11 cellular contexts compared by ENCODE assay signal in the genomic region with DNA sequence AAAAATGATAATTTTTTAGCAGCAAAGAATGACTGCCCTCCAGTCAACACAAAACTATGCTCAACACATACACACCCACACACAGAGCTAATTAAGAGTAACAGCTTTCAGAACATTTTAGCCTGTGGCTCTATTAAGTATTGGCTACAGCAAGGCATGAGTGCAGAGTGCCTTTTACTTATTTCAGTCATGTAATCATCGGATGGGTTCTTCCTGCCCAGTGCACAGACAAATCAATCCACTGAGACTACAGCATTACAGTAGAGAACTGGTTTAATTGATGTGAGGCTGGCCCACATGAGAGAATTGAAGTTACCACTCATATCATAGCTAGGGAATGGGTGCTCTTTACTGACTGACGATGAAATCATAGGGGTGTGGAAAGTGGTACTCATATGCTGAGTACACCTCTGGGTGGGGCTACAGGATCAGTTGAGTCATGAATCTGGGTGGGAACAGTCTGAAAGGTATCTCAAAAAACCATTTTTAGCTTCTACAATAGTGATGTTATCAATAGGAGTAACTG.
DNase-seq lines count a peak whose midpoint lies in the region; ATAC-seq and TF ChIP-seq lines count a peak whose summit lies in the region.
"Had no signal": no experiment of that assay in that cellular context is flagged by ENCODE, and none has a peak within 500 bp of the region (broad histone marks: within the 10 kb centered on the region; RNA-seq: fewer than 3 reads in every experiment).

No MANE protein-coding gene starts in this region.

- no peaks in the 10 kb centered on the region for H3K9me2 ChIP-seq in HCT116 (ENCODE audit: insufficient read depth)

- no TSS peak for BruUV-seq in HCT116 (replicated peaks; lab: Mats Ljungman, UMichigan)

- H3K4me3 ChIP-seq in GM12865 (ENCODE audit: low read depth, low read length) (no peak overlapping the region), HCT116 (replicated peaks in 1 of 2; ENCODE audit: low read depth in 1 of 2, low read length in 2 of 2) (no peak overlapping the region), RWPE2 (ENCODE audit: severe bottlenecking) (no peak overlapping the region), prostate gland (no peak overlapping the region)

- H3K27ac ChIP-seq in HCT116 (ENCODE audit: low read depth, low read length) (peak overlapping the region; percentile 22; the same call in 1 of the 2 replicates), RWPE2 (ENCODE audit: poor library complexity, severe bottlenecking) (peak overlapping the region; percentile 54), prostate gland (no peak overlapping the region)
- H3K27ac ChIP-seq: neutrophil had no signal

- H3K9me3 ChIP-seq in HCT116 (ENCODE audit: control insufficient read depth in 1 of 2, insufficient read depth in 1 of 2, low read depth in 1 of 2, low read length in 2 of 2) (no peaks in the 10 kb centered on the region), RWPE2 (ENCODE audit: severe bottlenecking) (no peaks in the 10 kb centered on the region), prostate gland (no peaks in the 10 kb centered on the region)
- H3K9me3 ChIP-seq: neutrophil had no signal

- TF ChIP-seq RAD21 in HCT116 (IDR thresholded peaks at IDR 0.05; ENCODE audit: low read depth): peak; percentile 59

- CTCF ChIA-PET in HCT116 (lab: Charles Lee): interaction anchor here (0.7 to 1.4 kb wide), 3 partner anchors 31 to 372 kb away, joined by 3 read pairs; no protein-coding TSS in a partner anchor

- POLR2A ChIA-PET in HCT116 (lab: Charles Lee): no interaction called here

- in situ Hi-C loops in KBM-7 (cut with MboI; ENCODE audit: low pct_unique_long_range_greater_than_20kb, low sequenced_read_pairs): no loop called here

- TF ChIP-seq CTCF in GM12865 (IDR thresholded peaks at IDR 0.05; ENCODE audit: insufficient read depth, low read depth, low read length, missing control alignments) (no peak), HCT116 (IDR thresholded peaks at IDR 0.05 in 2 of 3, conservative IDR thresholded peaks at IDR 0.05 in 1 of 3; ENCODE audit: borderline replicate concordance in 1 of 3, insufficient read depth in 1 of 3, low read depth in 2 of 3, low read length in 2 of 3) (peak in 2 of 3 experiments; percentile 10 to 32; a peak in 2 of 6 replicates), RWPE2 (IDR thresholded peaks at IDR 0.05; ENCODE audit: poor library complexity, severe bottlenecking) (peak; percentile 34), prostate gland (IDR thresholded peaks at IDR 0.05) (no peak)

- H2AFZ ChIP-seq in HCT116 (ENCODE audit: low read depth, low read length, poor library complexity, severe bottlenecking): peak overlapping the region; percentile 72

- H4K20me1 ChIP-seq in HCT116 (ENCODE audit: insufficient read depth): no peaks in the 10 kb centered on the region

- no peaks in the 10 kb centered on the region for H3K79me2 ChIP-seq in HCT116 (ENCODE audit: insufficient read depth, low read length)

- H3K4me1 ChIP-seq in HCT116 (ENCODE audit: control insufficient read depth in 1 of 2, insufficient read depth in 2 of 2, low read length in 2 of 2) (peaks cover 7 to 18% of the 10 kb centered on the region in 2 experiments; a peak in 3 of 4 replicates), RWPE2 (ENCODE audit: insufficient read depth, poor library complexity, severe bottlenecking) (peaks cover 12% of the 10 kb centered on the region), prostate gland (replicated peaks) (no peaks in the 10 kb centered on the region)

- H3K9ac ChIP-seq in HCT116 (ENCODE audit: low read length): no peak overlapping the region

- RAD21 ChIA-PET in HCT116 (lab: Charles Lee; ENCODE audit: low non-redundant PET in 1 of 2, low total read pairs in 2 of 2, uncharacterized antibody in 2 of 2, unreplicated experiment in 2 of 2): no interaction called here

- H3K27me3 ChIP-seq in HCT116 (ENCODE audit: insufficient read depth, low read length): no peaks in the 10 kb centered on the region
- no peaks in the 10 kb centered on the region for H3K27me3 ChIP-seq in RWPE2 (ENCODE audit: insufficient read depth, poor library complexity, severe bottlenecking)
- H3K27me3 ChIP-seq in prostate gland (replicated peaks; ENCODE audit: insufficient read depth): no peaks in the 10 kb centered on the region
- H3K27me3 ChIP-seq: neutrophil had no signal

- DNase-seq in GM12865 (ENCODE audit: low read depth) (peak; percentile 5), HCT116 (ENCODE audit: low read depth, low spot score) (peak; percentile 57), RWPE2 (ENCODE audit: low spot score) (peak; percentile 38), kidney glomerular epithelial cell (lab: John Stamatoyannopoulos, UW) (peak; percentile 6), HuH-7.5 (ENCODE audit: low spot score) (no peak), prostate gland (ENCODE audit: low spot score) (no peak), iPS-NIHi11 (ENCODE audit: low spot score) (no peak), KBM-7 (no peak)
- DNase-seq: activated CD4-positive, alpha-beta T cell treated with anti-CD3 and anti-CD28 coated beads, Interleukin-2, amount 50 U/mL, for 4 hours; NCI-H1092 treated with DMSO at 0.1 percent for 48 hours had no signal

- peak overlapping the region; percentile 62 for H3K4me2 ChIP-seq in HCT116 (ENCODE audit: low read length)

- intact Hi-C loops in HCT116 (cut with micrococcal nuclease): loop anchor here (10.0 kb wide), 2 partner anchors 275 to 475 kb away; no protein-coding TSS in a partner anchor
- intact Hi-C loops in prostate gland (cut with DNase I): no loop called here

- H3K36me3 ChIP-seq in HCT116 (ENCODE audit: control insufficient read depth in 1 of 2, insufficient read depth in 2 of 2, low read length in 2 of 2) (no peaks in the 10 kb centered on the region), RWPE2 (ENCODE audit: low read depth) (no peaks in the 10 kb centered on the region), prostate gland (no peaks in the 10 kb centered on the region)
- H3K36me3 ChIP-seq: neutrophil had no signal

- ATAC-seq in HCT116 (peak; percentile 93), RWPE2 (ENCODE audit: low read depth) (peak; percentile 97)

- TF ChIP-seq POLR2A in HCT116 (IDR thresholded peaks at IDR 0.05; ENCODE audit: borderline replicate concordance, extremely low read depth, insufficient read depth, insufficient read length) (no peak), prostate gland (IDR thresholded peaks at IDR 0.05) (no peak)

- 88% methylated on average over 2 of the region's 2 CpGs for WGBS in prostate gland

TF ChIP-seq in HCT116, 20 proteins besides CTCF, POLR2A, EP300 and RAD21:
- TF ChIP-seq REST (IDR thresholded peaks at IDR 0.05; ENCODE audit: low read depth) (no peak), EZH2 (IDR thresholded peaks at IDR 0.05) (no peak), SIN3A (IDR thresholded peaks at IDR 0.05; ENCODE audit: low read depth) (no peak), JUND (IDR thresholded peaks at IDR 0.05) (peak; percentile 55; the same call in 1 of the 2 replicates), ATF3 (IDR thresholded peaks at IDR 0.05) (no peak), CBX3 (IDR thresholded peaks at IDR 0.05; ENCODE audit: low read depth) (peak; percentile 58; the same call in 1 of the 2 replicates), CEBPB (IDR thresholded peaks at IDR 0.05; ENCODE audit: low read depth) (0 out of 2 replicates have a peak, but pooled peaks have one; percentile 11), SP1 (IDR thresholded peaks at IDR 0.05; ENCODE audit: low read depth) (0 out of 2 replicates have a peak, but pooled peaks have one; percentile 19), ZNF274 (IDR thresholded peaks at IDR 0.05; ENCODE audit: low read depth, low read length) (no peak), ZFX (IDR thresholded peaks at IDR 0.05) (no peak), SRF (IDR thresholded peaks at IDR 0.05; ENCODE audit: low read depth) (no peak), EGR1 (IDR thresholded peaks at IDR 0.05; ENCODE audit: low read depth) (peak; percentile 53; the same call in 1 of the 2 replicates), FOSL1 (IDR thresholded peaks at IDR 0.05; ENCODE audit: low read depth) (peak; percentile 39)

Comparison
In these comparisons a context has a peak if more than half of its experiments do, and no peak if none do; other contexts are left out.
1. DNase-seq: peak in GM12865 (single experiment), HCT116 (single experiment), RWPE2 (single experiment) and kidney glomerular epithelial cell (single experiment); none in HuH-7.5 (single experiment), prostate gland (single experiment), iPS-NIHi11 (single experiment) and KBM-7 (single experiment).
2. CTCF ChIP-seq: peak in HCT116 (2 of 3) and RWPE2 (single experiment); none in GM12865 (single experiment) and prostate gland (0 of 4).
3. H3K27ac ChIP-seq: peak in HCT116 (single experiment) and RWPE2 (single experiment); none in prostate gland (0 of 2).